Comparison of ENCODE assay signal across 22 cellular contexts in the genomic region with DNA sequence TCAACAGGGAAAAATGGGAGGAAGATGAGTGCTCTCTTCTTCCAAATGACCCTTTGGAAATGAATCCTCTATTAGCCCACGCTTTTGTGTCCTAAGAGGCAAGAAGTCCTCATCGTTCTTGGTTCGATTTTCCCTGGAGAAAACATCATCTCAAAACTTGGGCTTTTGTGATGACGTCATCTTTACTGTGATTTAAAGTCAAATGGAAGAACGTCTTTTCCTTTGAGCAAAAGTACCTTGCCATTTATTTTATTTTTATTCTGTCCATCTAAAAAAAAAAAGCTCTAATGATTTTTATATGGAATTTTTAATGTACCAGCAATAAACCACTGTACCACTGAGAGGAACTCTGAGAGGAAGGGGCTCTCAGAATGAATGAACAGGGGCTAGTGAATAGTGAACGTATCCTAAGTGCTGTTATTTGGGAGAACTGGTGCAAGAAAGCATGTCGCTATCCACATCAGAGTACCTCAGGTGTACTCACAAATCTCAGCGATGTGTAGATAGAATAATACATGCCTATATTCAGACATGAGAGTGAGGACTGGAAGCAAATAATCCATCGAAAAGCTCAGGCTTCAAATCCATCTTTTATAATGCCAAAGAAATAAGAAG.
DNase-seq lines count a peak whose midpoint lies in the region; ATAC-seq, FAIRE-seq and TF ChIP-seq lines count a peak whose summit lies in the region.
"Had no signal": no experiment of that assay in that cellular context is flagged by ENCODE, and none has a peak within 500 bp of the region (broad histone marks: within the 10 kb centered on the region; RNA-seq: fewer than 3 reads in every experiment).

No MANE protein-coding gene starts in this region.

- no peaks in the 10 kb centered on the region for H3K27me3 ChIP-seq in IMR-90 (ENCODE audit: control insufficient read depth, insufficient read depth, low read length)
- H3K27me3 ChIP-seq in body of pancreas, result no peaks in the 10 kb centered on the region
- no peaks in the 10 kb centered on the region for H3K27me3 ChIP-seq in mesenchymal stem cell (ENCODE audit: control insufficient read depth in 1 of 2, insufficient read depth in 1 of 2, low read length in 2 of 2)
- H3K27me3 ChIP-seq: MG63, right atrium auricular region had no signal

- TF ChIP-seq CTCF in A549 (IDR thresholded peaks at IDR 0.05) (no peak), IMR-90 (conservative IDR thresholded peaks at IDR 0.05; ENCODE audit: low read depth, low read length) (no peak), body of pancreas (IDR thresholded peaks at IDR 0.05) (no peak)

- TF ChIP-seq POLR2A in A549 (IDR thresholded peaks at IDR 0.05; ENCODE audit: low read length), result no peak
- no peak for TF ChIP-seq POLR2A in IMR-90 (IDR thresholded peaks at IDR 0.05; ENCODE audit: low read depth, low read length)
- no peak for TF ChIP-seq POLR2A in body of pancreas (IDR thresholded peaks at IDR 0.05)

- peaks cover 27% of the 10 kb centered on the region for H3K9me1 ChIP-seq in IMR-90 (ENCODE audit: insufficient read depth, low read length)

- H2AK5ac ChIP-seq in IMR-90 (ENCODE audit: low read depth, low read length) (0 out of 2 replicates have a peak overlapping the region, but pooled peaks have one; percentile 46), mesenchymal stem cell (ENCODE audit: low read length, severe bottlenecking) (no peak overlapping the region)

- H2BK5ac ChIP-seq in IMR-90 (ENCODE audit: low read depth, low read length, poor library complexity, severe bottlenecking) (peak overlapping the region; percentile 68), mesenchymal stem cell (ENCODE audit: low read depth, low read length, poor library complexity, severe bottlenecking) (no peak overlapping the region)

- POLR2A ChIA-PET in A549 (lab: Yijun Ruan, JAX), result no interaction called here
- POLR2A ChIA-PET in IMR-90 (lab: Charles Lee; ENCODE audit: unreplicated experiment), result no interaction called here

- H2BK120ac ChIP-seq in IMR-90 (ENCODE audit: low read depth, low read length) (peak overlapping the region; percentile 71), mesenchymal stem cell (ENCODE audit: low read depth, low read length) (no peak overlapping the region)

- H4K91ac ChIP-seq in IMR-90 (ENCODE audit: insufficient read depth, low read depth, low read length), result 0 out of 2 replicates have a peak overlapping the region, but pooled peaks have one; percentile 10
- H4K91ac ChIP-seq in mesenchymal stem cell (ENCODE audit: low read length), result no peak overlapping the region

- no peak overlapping the region; a peak in 1 of 4 replicates for H4K8ac ChIP-seq in IMR-90 (ENCODE audit: low read depth in 2 of 2, low read length in 2 of 2)
- no peak overlapping the region for H4K8ac ChIP-seq in mesenchymal stem cell (ENCODE audit: low read length)

- in situ Hi-C loops in IMR-90 (cut with MboI; ENCODE audit: low sequenced_read_pairs), result no loop called here

- H3K4me1 ChIP-seq in A549, result peaks cover 40% of the 10 kb centered on the region
- peaks cover 20% of the 10 kb centered on the region for H3K4me1 ChIP-seq in IMR-90 (ENCODE audit: control insufficient read depth, insufficient read depth, low read length)
- no peaks in the 10 kb centered on the region for H3K4me1 ChIP-seq in body of pancreas
- peaks cover 9% of the 10 kb centered on the region for H3K4me1 ChIP-seq in mesenchymal stem cell (ENCODE audit: control insufficient read depth, insufficient read depth, low read depth, low read length)

- 0 out of 2 replicates have a peak overlapping the region, but pooled peaks have one; percentile 53 for H3K56ac ChIP-seq in IMR-90 (ENCODE audit: extremely low read depth, insufficient read depth, low read length)

- H2BK15ac ChIP-seq in IMR-90 (ENCODE audit: low read depth, low read length) (peak overlapping the region; percentile 81; the same call in 2 of the 3 replicates), mesenchymal stem cell (ENCODE audit: low read depth, poor library complexity, severe bottlenecking) (no peak overlapping the region)

- H3K79me1 ChIP-seq in IMR-90 (ENCODE audit: low read depth in 1 of 2, low read length in 2 of 2) (peaks cover 9 to 66% of the 10 kb centered on the region in 2 experiments), mesenchymal stem cell (replicated peaks; ENCODE audit: low read length, poor library complexity, severe bottlenecking) (peaks cover 1% of the 10 kb centered on the region)

- H3K4ac ChIP-seq in IMR-90 (ENCODE audit: low read depth, low read length) (peak overlapping the region; percentile 25; the same call in 1 of the 2 replicates), mesenchymal stem cell (ENCODE audit: low read depth in 1 of 2, low read length in 2 of 2) (no peak overlapping the region)

- H3K23ac ChIP-seq in IMR-90 (ENCODE audit: low read depth, low read length) (no peak overlapping the region), mesenchymal stem cell (ENCODE audit: low read length in 2 of 2) (no peak overlapping the region)

- H4K5ac ChIP-seq in IMR-90 (ENCODE audit: low read depth, low read length), result no peak overlapping the region

- dilution Hi-C loops in IMR-90 (cut with HindIII; ENCODE audit: low sequenced_read_pairs, unreplicated experiment), result no loop called here

- H3K36me3 ChIP-seq in IMR-90 (ENCODE audit: control insufficient read depth, insufficient read depth, low read length) (peaks cover 2% of the 10 kb centered on the region; the same call in 1 of the 2 replicates), body of pancreas (replicated peaks in 1 of 2; ENCODE audit: insufficient read depth in 1 of 2, low read depth in 2 of 2) (no peaks in the 10 kb centered on the region), mesenchymal stem cell (ENCODE audit: control insufficient read depth in 1 of 2, insufficient read depth in 2 of 2, low read depth in 1 of 2, low read length in 2 of 2) (peaks cover 3 to 47% of the 10 kb centered on the region in 2 experiments)
- H3K36me3 ChIP-seq: gastroesophageal sphincter, MG63, right atrium auricular region had no signal

- H4K20me1 ChIP-seq in IMR-90 (ENCODE audit: insufficient read depth, low read length), result peaks cover 51% of the 10 kb centered on the region; the same call in 1 of the 2 replicates

- H3K18ac ChIP-seq in IMR-90 (ENCODE audit: low read depth, low read length) (no peak overlapping the region), mesenchymal stem cell (ENCODE audit: low read depth in 1 of 2, low read length in 2 of 2) (no peak overlapping the region)

- H2BK12ac ChIP-seq in mesenchymal stem cell (ENCODE audit: low read length in 2 of 2), result no peak overlapping the region

- no peak overlapping the region for H2AFZ ChIP-seq in IMR-90 (replicated peaks; ENCODE audit: low read length, poor library complexity)
- H2AFZ ChIP-seq in mesenchymal stem cell (ENCODE audit: low read depth, low read length), result no peak overlapping the region

- H3K4me2 ChIP-seq in A549 (peak overlapping the region; percentile 54), IMR-90 (ENCODE audit: low read depth, low read length) (peak overlapping the region; percentile 34; the same call in 1 of the 2 replicates), mesenchymal stem cell (ENCODE audit: low read length, poor library complexity, severe bottlenecking) (no peak overlapping the region)

- H3K27ac ChIP-seq in A549 (peak overlapping the region; percentile 11 to 71; a peak in 3 of 6 replicates), IMR-90 (ENCODE audit: insufficient read depth, low read length) (no peak overlapping the region), body of pancreas (peak overlapping the region in 3 of 4 donors; percentile 50 to 79 (median 60)), mesenchymal stem cell (ENCODE audit: low read length, poor library complexity, severe bottlenecking) (peak overlapping the region; percentile 66)
- H3K27ac ChIP-seq: C4-2B, gastroesophageal sphincter, right atrium auricular region had no signal

- DNase-seq in A549 (ENCODE audit: low read depth in 1 of 2, low spot score in 1 of 2) (no peak), IMR-90 (no peak), body of pancreas (no peak), mesenchymal stem cell (no peak), cortex of kidney (lab: John Stamatoyannopoulos, UW) (no peak), MV-4-11 (lab: John Stamatoyannopoulos, UW) (no peak), NCI-H446 treated with DMSO at 0.1 percent for 48 hours (lab: John Stamatoyannopoulos, UW) (no peak), anterior cingulate cortex (lab: John Stamatoyannopoulos, UW) (no peak)
- DNase-seq: activated CD4-positive, alpha-beta T cell treated with anti-CD3 and anti-CD28 coated beads for 4 hours; activated naive CD4-positive, alpha-beta T cell treated with anti-CD3 and anti-CD28 coated beads for 36 hours; activated T-cell treated with anti-CD3 and anti-CD28 coated beads, Interleukin-2, amount 50 U/mL, for 72 hours; effector CD8-positive, alpha-beta T cell; NCI-H146; NCI-H748 treated with DMSO at 0.1 percent for 48 hours; occipital lobe; SIG-M5 had no signal

- no peak overlapping the region for H3K9ac ChIP-seq in IMR-90 (ENCODE audit: low read depth, low read length)
- peak overlapping the region; percentile 87 for H3K9ac ChIP-seq in mesenchymal stem cell (ENCODE audit: low read length)

- no peak for FAIRE-seq in A549 (lab: Jason Lieb, UNC)
- FAIRE-seq: kidney had no signal

- intact Hi-C loops in IMR-90 (cut with micrococcal nuclease) (no loop called here), body of pancreas (cut with DNase I) (no loop called here)

- 79% methylated on average over 9 of the region's 9 CpGs for WGBS in A549 (ENCODE audit: missing lambda C conversion rate)
- no CpG with 5 or more reads among the region's 9 CpGs for WGBS in IMR-90 (ENCODE audit: extremely low coverage in 2 of 2, insufficient read length in 1 of 2), 2 experiments
- 62% methylated on average over 9 of the region's 9 CpGs for WGBS in body of pancreas, 2 donors
- WGBS in mesenchymal stem cell, result 97% methylated on average over 5 of the region's 9 CpGs

- H3K9me3 ChIP-seq in A549 (no peaks in the 10 kb centered on the region), IMR-90 (ENCODE audit: control insufficient read depth, insufficient read depth, low read length) (no peaks in the 10 kb centered on the region), body of pancreas (no peaks in the 10 kb centered on the region), mesenchymal stem cell (ENCODE audit: control insufficient read depth, low read length) (no peaks in the 10 kb centered on the region)
- H3K9me3 ChIP-seq: gastroesophageal sphincter, MG63, right atrium auricular region had no signal

- no peak overlapping the region for H2AK9ac ChIP-seq in IMR-90 (replicated peaks; ENCODE audit: low read depth, low read length, poor library complexity)

- H3K14ac ChIP-seq in IMR-90 (replicated peaks; ENCODE audit: low read depth, low read length) (no peak overlapping the region), mesenchymal stem cell (ENCODE audit: low read length in 2 of 2) (no peak overlapping the region)

- ATAC-seq in A549 (no peak), IMR-90 (ENCODE audit: low read depth) (no peak), body of pancreas (no peak)
- ATAC-seq: activated T-cell treated with anti-CD3 and anti-CD28 coated beads, Interleukin-2, amount 50 U/mL, for 72 hours had no signal

- peak overlapping the region; percentile 68; the same call in 1 of the 2 replicates for H2BK20ac ChIP-seq in IMR-90 (ENCODE audit: low read depth, low read length)

- no TSS peak for BruUV-seq in IMR-90 (replicated peaks; lab: Mats Ljungman, UMichigan)

- CTCF ChIA-PET in A549 (lab: Yijun Ruan, JAX), result interaction anchor here (1.8 kb wide), 2 partner anchors 11 to 35 kb away, joined by 3 to 4 read pairs; no protein-coding TSS in a partner anchor
- CTCF ChIA-PET in IMR-90 (lab: Yijun Ruan, JAX), result no interaction called here

- TF ChIP-seq EP300 in A549 (IDR thresholded peaks at IDR 0.05), result no peak

- H3K4me3 ChIP-seq in A549 (no peak overlapping the region), IMR-90 (ENCODE audit: insufficient read depth, low read depth, low read length) (no peak overlapping the region), body of pancreas (no peak overlapping the region), mesenchymal stem cell (ENCODE audit: insufficient read depth in 1 of 2, low read depth in 1 of 2, low read length in 2 of 2) (peak overlapping the region in 1 of 2 experiments; percentile 58)
- H3K4me3 ChIP-seq: gastroesophageal sphincter, lung, right atrium auricular region had no signal

- no peak for TF ChIP-seq RAD21 in A549 (conservative IDR thresholded peaks at IDR 0.05 in 1 of 2, IDR thresholded peaks at IDR 0.05 in 1 of 2)
- TF ChIP-seq RAD21 in IMR-90 (IDR thresholded peaks at IDR 0.05; ENCODE audit: low read length), result no peak
